Comparison of ENCODE assay signal across 8 cellular contexts in the genomic region with DNA sequence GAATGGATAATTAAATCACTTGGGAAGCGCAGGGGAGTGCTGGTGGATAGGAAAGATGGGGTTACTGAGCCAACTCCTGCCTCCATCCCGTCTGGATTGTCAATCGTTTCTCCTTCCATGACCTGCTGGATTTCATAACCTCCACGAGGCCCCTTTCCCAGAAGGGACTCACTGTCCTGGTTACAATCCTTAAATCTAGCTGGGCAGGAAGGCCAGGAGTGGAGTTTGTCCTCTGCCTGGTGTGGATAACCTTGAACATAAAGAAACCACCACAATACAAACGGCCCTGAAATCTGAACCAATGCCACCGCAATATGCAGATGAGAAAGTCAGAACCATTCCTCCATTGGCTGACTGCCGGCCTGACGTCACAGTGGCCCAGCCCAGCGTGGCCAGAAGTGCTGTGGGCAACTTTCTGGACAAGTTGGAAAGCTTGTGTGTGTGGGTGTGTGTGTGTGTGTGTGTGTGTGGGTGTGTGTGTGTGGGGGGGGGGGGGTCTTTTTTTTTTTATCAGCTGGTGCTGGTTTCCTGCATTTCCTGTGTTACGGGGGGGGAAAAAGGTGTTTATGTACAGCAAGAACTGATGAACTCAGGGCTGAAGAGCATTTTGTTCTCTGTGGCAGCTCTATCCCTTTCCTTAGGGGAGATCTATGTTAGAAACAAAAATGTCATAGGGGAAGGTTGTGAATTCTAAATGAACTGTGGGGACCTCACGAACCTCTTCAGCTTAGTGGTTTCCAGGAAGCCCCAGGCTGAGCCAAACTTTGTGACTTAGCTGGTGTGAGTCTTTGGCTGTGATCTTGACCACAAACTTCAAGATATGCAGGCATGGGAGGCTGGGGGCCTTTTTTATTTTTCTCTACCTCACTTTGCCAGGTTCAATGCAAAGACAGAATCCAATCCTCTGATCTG.
A peak's percentile ranks its signal among the peaks of the same experiment; 100 is the strongest.
DNase-seq lines count a peak whose midpoint lies in the region; ATAC-seq and TF ChIP-seq lines count a peak whose summit lies in the region.

No MANE protein-coding gene starts in this region.

- H3K4me1 Mint-ChIP-seq in nephron: peaks cover 35% of the 10 kb centered on the region
- H3K4me1 Mint-ChIP-seq in stimulated activated naive B cell treated with anti-CD40 and anti-IgM and Interleukin-4, amounts not matched to agents 10 μg/mL and 1 μg/mL and 100 μg/mL, for 72 hours: peaks cover 24 to 33% of the 10 kb centered on the region in 2 donors

- no peaks in the 10 kb centered on the region for H3K9me3 ChIP-seq in Peyer's patch

- no peak for TF ChIP-seq POLR2A in Peyer's patch (IDR thresholded peaks at IDR 0.05)

- H3K36me3 Mint-ChIP-seq in nephron (ENCODE audit: low read depth): no peaks in the 10 kb centered on the region
- no peaks in the 10 kb centered on the region for H3K36me3 Mint-ChIP-seq in stimulated activated naive B cell treated with anti-CD40 and anti-IgM and Interleukin-4, amounts not matched to agents 10 μg/mL and 1 μg/mL and 100 μg/mL, for 72 hours

- no peaks in the 10 kb centered on the region for H3K27me3 Mint-ChIP-seq in nephron (ENCODE audit: low read depth)
- no peaks in the 10 kb centered on the region for H3K27me3 Mint-ChIP-seq in stimulated activated naive B cell treated with anti-CD40 and anti-IgM and Interleukin-4, amounts not matched to agents 10 μg/mL and 1 μg/mL and 100 μg/mL, for 72 hours

- no peaks in the 10 kb centered on the region for H3K9me3 Mint-ChIP-seq in nephron
- no peaks in the 10 kb centered on the region for H3K9me3 Mint-ChIP-seq in stimulated activated naive B cell treated with anti-CD40 and anti-IgM and Interleukin-4, amounts not matched to agents 10 μg/mL and 1 μg/mL and 100 μg/mL, for 72 hours

- no peaks in the 10 kb centered on the region for H3K27me3 ChIP-seq in Peyer's patch

- no peaks in the 10 kb centered on the region for H3K36me3 ChIP-seq in Peyer's patch

- ATAC-seq in stimulated activated naive B cell treated with anti-CD40 and anti-IgM and Interleukin-4, amounts not matched to agents 10 μg/mL and 1 μg/mL and 100 μg/mL, for 72 hours (replicated peaks): peak; percentile 91 to 96

- H3K4me1 ChIP-seq in Peyer's patch: peaks cover 0 to 13% (median 6%) of the 10 kb centered on the region in 4 donors

- peak overlapping the region; percentile 31 to 66 (median 46) for H3K4me3 Mint-ChIP-seq in nephron
- peak overlapping the region; percentile 65 to 76 for H3K4me3 Mint-ChIP-seq in stimulated activated naive B cell treated with anti-CD40 and anti-IgM and Interleukin-4, amounts not matched to agents 10 μg/mL and 1 μg/mL and 100 μg/mL, for 72 hours

- H3K4me3 ChIP-seq in Peyer's patch: peak overlapping the region in 3 of 4 donors; percentile 3 to 32 (median 27)

- H3K27ac ChIP-seq in 22Rv1 (peak overlapping the region; percentile 83), Peyer's patch (peak overlapping the region; percentile 46 to 88 (median 68))

- H3K27ac Mint-ChIP-seq in nephron: peak overlapping the region; percentile 97 to 98 (median 97)
- H3K27ac Mint-ChIP-seq in stimulated activated naive B cell treated with anti-CD40 and anti-IgM and Interleukin-4, amounts not matched to agents 10 μg/mL and 1 μg/mL and 100 μg/mL, for 72 hours: peak overlapping the region; percentile 87

- TF ChIP-seq CTCF in 22Rv1 (IDR thresholded peaks at IDR 0.05) (no peak), Peyer's patch (IDR thresholded peaks at IDR 0.05) (no peak), nephron (IDR thresholded peaks at IDR 0.05; ENCODE audit: unreplicated experiment in 3 of 3) (no peak)

- peak; percentile 61 for DNase-seq in GM19238 (ENCODE audit: insufficient read length, low spot score)
- peak in 74 of 76 experiments; percentile 6 to 91 (median 77) for DNase-seq in HUDEP-2 (lab: John Stamatoyannopoulos, UW; ENCODE audit: unreplicated experiment in 76 of 76)
- DNase-seq in Peyer's patch: peak; percentile 79 to 96 (median 92)
- DNase-seq in activated T-helper 9 cell treated with anti-CD3 and anti-CD28 coated beads, Interleukin-2, amount 50 U/mL, for 16 hours (ENCODE audit: low read depth): peak; percentile 50
- peak; percentile 93 for DNase-seq in fibroblast of the conjunctiva (ENCODE audit: low read depth)
- peak; percentile 70 for DNase-seq in stimulated activated naive B cell treated with anti-CD40 and anti-IgM and Interleukin-4, amounts not matched to agents 10 μg/mL and 1 μg/mL and 100 μg/mL, for 72 hours

Comparison
In these comparisons a context has a peak if more than half of its experiments do, and no peak if none do; other contexts are left out.
1. Peak in every context shown above with its lines: DNase-seq, ATAC-seq, H3K4me3 ChIP-seq and H3K27ac ChIP-seq.